ENCODE assay signal across 12 cellular contexts in genomic region chr12:104521731-104522130, GRCh38.
DNase-seq lines count a peak whose midpoint lies in the region; TF ChIP-seq lines count a peak whose summit lies in the region.
"Had no signal": no experiment of that assay in that cellular context is flagged by ENCODE, and none has a peak within 500 bp of the region (broad histone marks: within the 10 kb centered on the region; RNA-seq: fewer than 3 reads in every experiment).

No MANE protein-coding gene starts in this region.

- intact Hi-C loops in dendritic cell treated with granulocyte-macrophage colony-stimulating factor and Interleukin-4, amounts not matched to agents 40 ng/mL and 50 ng/mL, for 4 days (cut with micrococcal nuclease), result no loop called here
- intact Hi-C loops in A673 (cut with micrococcal nuclease; ENCODE audit: unreplicated experiment) (no loop called here), stomach (cut with DNase I; ENCODE audit: low total_unique reads) (no loop called here)

- H3K36me3 ChIP-seq in KOPT-K1 (ENCODE audit: insufficient read depth, low read length) (peaks cover 25% of the 10 kb centered on the region), osteoblast (ENCODE audit: insufficient read depth, low read length) (no peaks in the 10 kb centered on the region), A673 (ENCODE audit: insufficient read depth, low read length, poor library complexity, severe bottlenecking) (no peaks in the 10 kb centered on the region), stomach (no peaks in the 10 kb centered on the region)

- H3K4me3 ChIP-seq in osteoblast (ENCODE audit: insufficient read depth, low read length), result no peak overlapping the region
- H3K4me3 ChIP-seq in A673 (ENCODE audit: low read depth, low read length, poor library complexity, severe bottlenecking), result no peak overlapping the region
- H3K4me3 ChIP-seq in stomach, result no peak overlapping the region

- H3K4me1 ChIP-seq in osteoblast (ENCODE audit: insufficient read depth, low read length) (peaks cover 24% of the 10 kb centered on the region), A673 (ENCODE audit: insufficient read depth, low read length, poor library complexity, severe bottlenecking) (peaks cover 9% of the 10 kb centered on the region), stomach (peaks cover 19 to 78% (median 53%) of the 10 kb centered on the region in 4 donors)
- H3K4me1 ChIP-seq: foreskin keratinocyte had no signal

- TF ChIP-seq CTCF in osteoblast (IDR thresholded peaks at IDR 0.05; ENCODE audit: extremely low read depth, low read depth, low read length) (no peak), A673 (conservative IDR thresholded peaks at IDR 0.05; ENCODE audit: low read depth, low read length) (no peak), stomach (IDR thresholded peaks at IDR 0.05) (no peak)

- H3K4me1 Mint-ChIP-seq in dendritic cell treated with granulocyte-macrophage colony-stimulating factor and Interleukin-4, amounts not matched to agents 40 ng/mL and 50 ng/mL, for 4 days (ENCODE audit: low read depth), result peaks cover 78% of the 10 kb centered on the region

- POLR2A ChIA-PET in A673 (lab: Charles Lee; ENCODE audit: low non-redundant PET), result interaction anchor here (0.7 kb wide), 1 partner anchor 737 kb away, joined by 4 read pairs; no protein-coding TSS in a partner anchor

- H3K27ac ChIP-seq in KOPT-K1 (ENCODE audit: low read depth, low read length, poor library complexity, severe bottlenecking) (peak overlapping the region; percentile 58), osteoblast (ENCODE audit: low read depth, low read length) (no peak overlapping the region), A673 (ENCODE audit: low read depth, low read length, poor library complexity, severe bottlenecking) (no peak overlapping the region), stomach (no peak overlapping the region)
- H3K27ac ChIP-seq: foreskin keratinocyte, parathyroid adenoma had no signal

- CTCF ChIA-PET in A673 (lab: Charles Lee), result no interaction called here

- H3K27me3 Mint-ChIP-seq in dendritic cell treated with granulocyte-macrophage colony-stimulating factor and Interleukin-4, amounts not matched to agents 40 ng/mL and 50 ng/mL, for 4 days, result no peaks in the 10 kb centered on the region

- H3K36me3 Mint-ChIP-seq in dendritic cell treated with granulocyte-macrophage colony-stimulating factor and Interleukin-4, amounts not matched to agents 40 ng/mL and 50 ng/mL, for 4 days (ENCODE audit: low read depth), result peaks cover 31% of the 10 kb centered on the region

- WGBS in stomach, 5 donors, result 38 to 67% (median 46%) methylated on average over 5 of the region's 5 CpGs

- BruUV-seq in A673 (replicated peaks; lab: Mats Ljungman, UMichigan), result no TSS peak

- H3K9me3 Mint-ChIP-seq in dendritic cell treated with granulocyte-macrophage colony-stimulating factor and Interleukin-4, amounts not matched to agents 40 ng/mL and 50 ng/mL, for 4 days, result peaks cover under 1% of the 10 kb centered on the region

- no peak for TF ChIP-seq POLR2A in stomach (IDR thresholded peaks at IDR 0.05)

- no peak overlapping the region for H3K4me3 Mint-ChIP-seq in dendritic cell treated with granulocyte-macrophage colony-stimulating factor and Interleukin-4, amounts not matched to agents 40 ng/mL and 50 ng/mL, for 4 days

- peaks cover 5% of the 10 kb centered on the region for H4K20me1 ChIP-seq in osteoblast (ENCODE audit: insufficient read depth, low read length)

- peaks cover 61% of the 10 kb centered on the region for H3K79me2 ChIP-seq in osteoblast (ENCODE audit: insufficient read depth, low read length)
- H3K79me2 ChIP-seq: parathyroid adenoma had no signal

- peak overlapping the region; percentile 82 for H3K27ac Mint-ChIP-seq in dendritic cell treated with granulocyte-macrophage colony-stimulating factor and Interleukin-4, amounts not matched to agents 40 ng/mL and 50 ng/mL, for 4 days

- no peak overlapping the region for H2AFZ ChIP-seq in osteoblast (ENCODE audit: low read length)
- H2AFZ ChIP-seq: parathyroid adenoma had no signal

- H3K27me3 ChIP-seq in osteoblast (ENCODE audit: insufficient read depth, low read length), result no peaks in the 10 kb centered on the region
- H3K27me3 ChIP-seq in A673 (replicated peaks; ENCODE audit: insufficient read depth, low read depth, low read length, poor library complexity), result no peaks in the 10 kb centered on the region
- H3K27me3 ChIP-seq in stomach, result no peaks in the 10 kb centered on the region
- H3K27me3 ChIP-seq: foreskin keratinocyte had no signal

- TF ChIP-seq EP300 in stomach (IDR thresholded peaks at IDR 0.05), result no peak

- peak overlapping the region; percentile 5 for H3K4me2 ChIP-seq in osteoblast (ENCODE audit: insufficient read depth, low read length)

- DNase-seq in CD1c-positive myeloid dendritic cell (ENCODE audit: extremely low spot score) (peak; percentile 22), osteoblast (ENCODE audit: insufficient read length, low spot score, missing footprints) (peak; percentile 66), A673 (ENCODE audit: low spot score) (no peak), DMS 273 treated with DMSO at 0.1 percent for 48 hours (lab: John Stamatoyannopoulos, UW) (no peak), stomach (no peak), NCI-H446 (lab: John Stamatoyannopoulos, UW) (no peak)
- DNase-seq: activated CD4-positive, alpha-beta T cell treated with anti-CD3 and anti-CD28 coated beads, Interleukin-2, amount 50 U/mL, for 48 hours; anterior cingulate cortex; foreskin keratinocyte had no signal

- H3K9me3 ChIP-seq in KOPT-K1 (ENCODE audit: insufficient read depth, low read length, poor library complexity, severe bottlenecking), result no peaks in the 10 kb centered on the region
- no peaks in the 10 kb centered on the region for H3K9me3 ChIP-seq in osteoblast (ENCODE audit: low read depth, low read length)
- no peaks in the 10 kb centered on the region for H3K9me3 ChIP-seq in A673 (ENCODE audit: low read depth, low read length, poor library complexity, severe bottlenecking)
- H3K9me3 ChIP-seq in stomach, result no peaks in the 10 kb centered on the region

Comparison
In these comparisons a context has a peak if more than half of its experiments do, and no peak if none do; other contexts are left out.
1. DNase-seq: peak in CD1c-positive myeloid dendritic cell (single experiment) and osteoblast (single experiment); none in A673 (single experiment), DMS 273 treated with DMSO at 0.1 percent for 48 hours (single experiment), stomach (single experiment) and NCI-H446 (0 of 2).